Comparison of ENCODE assay signal across 17 cellular contexts in genomic region chr1:111354584-111354983, GRCh38.
DNase-seq lines count a peak whose midpoint lies in the region; ATAC-seq and TF ChIP-seq lines count a peak whose summit lies in the region.
"Had no signal": no experiment of that assay in that cellular context is flagged by ENCODE, and none has a peak within 500 bp of the region (broad histone marks: within the 10 kb centered on the region; RNA-seq: fewer than 3 reads in every experiment).

No MANE protein-coding gene starts in this region.

- H3K27ac Mint-ChIP-seq in activated naive CD4-positive, alpha-beta T cell treated with anti-CD3 and anti-CD28 coated beads, Interleukin-2, amount 50 U/mL, for 24 hours, result no peak overlapping the region
- H3K27ac Mint-ChIP-seq in activated naive CD4-positive, alpha-beta T cell treated with anti-CD3 and anti-CD28 coated beads, Interleukin-2, amount 50 U/mL, for 72 hours, result no peak overlapping the region
- H3K27ac Mint-ChIP-seq in WTC11 (no peak overlapping the region), nephron progenitor cell (no peak overlapping the region)

- no peaks in the 10 kb centered on the region for H3K36me3 Mint-ChIP-seq in activated naive CD4-positive, alpha-beta T cell treated with anti-CD3 and anti-CD28 coated beads, Interleukin-2, amount 50 U/mL, for 24 hours
- H3K36me3 Mint-ChIP-seq in activated naive CD4-positive, alpha-beta T cell treated with anti-CD3 and anti-CD28 coated beads, Interleukin-2, amount 50 U/mL, for 72 hours, result no peaks in the 10 kb centered on the region
- H3K36me3 Mint-ChIP-seq in WTC11, result peaks cover 6% of the 10 kb centered on the region
- no peaks in the 10 kb centered on the region for H3K36me3 Mint-ChIP-seq in nephron progenitor cell (ENCODE audit: low read depth)

- no peaks in the 10 kb centered on the region for H3K27me3 Mint-ChIP-seq in activated naive CD4-positive, alpha-beta T cell treated with anti-CD3 and anti-CD28 coated beads, Interleukin-2, amount 50 U/mL, for 24 hours
- H3K27me3 Mint-ChIP-seq in WTC11 (ENCODE audit: low read depth) (peaks cover 3% of the 10 kb centered on the region; the same call in 1 of the 2 replicates), nephron progenitor cell (ENCODE audit: low read depth, poor library complexity) (peaks cover 7% of the 10 kb centered on the region)

- peaks cover 19% of the 10 kb centered on the region for H3K4me1 Mint-ChIP-seq in activated naive CD4-positive, alpha-beta T cell treated with anti-CD3 and anti-CD28 coated beads, Interleukin-2, amount 50 U/mL, for 24 hours
- H3K4me1 Mint-ChIP-seq in WTC11 (peaks cover 12% of the 10 kb centered on the region), nephron progenitor cell (peaks cover 3% of the 10 kb centered on the region)

- no peak for TF ChIP-seq CTCF in LNCaP clone FGC (IDR thresholded peaks at IDR 0.05; ENCODE audit: control insufficient read depth, extremely low read depth, insufficient read depth)
- TF ChIP-seq CTCF in WTC11 (IDR thresholded peaks at IDR 0.05), result no peak
- TF ChIP-seq CTCF in nephron progenitor cell (IDR thresholded peaks at IDR 0.05), result no peak

- H3K4me3 Mint-ChIP-seq in activated naive CD4-positive, alpha-beta T cell treated with anti-CD3 and anti-CD28 coated beads, Interleukin-2, amount 50 U/mL, for 24 hours, result peak overlapping the region; percentile 41
- H3K4me3 Mint-ChIP-seq in WTC11 (no peak overlapping the region), nephron progenitor cell (no peak overlapping the region)

- ATAC-seq in activated naive CD4-positive, alpha-beta T cell treated with anti-CD3 and anti-CD28 coated beads, Interleukin-2, amount 50 U/mL, for 72 hours, result no peak
- ATAC-seq in WTC11, result no peak

- no peak for DNase-seq in activated naive CD4-positive, alpha-beta T cell treated with anti-CD3 and anti-CD28 coated beads, Interleukin-2, amount 50 U/mL, for 72 hours (ENCODE audit: low spot score in 2 of 2)
- DNase-seq in LNCaP clone FGC (ENCODE audit: low read depth) (peak; percentile 41), NCI-H1930 (lab: John Stamatoyannopoulos, UW) (no peak), WTC11 (ENCODE audit: low spot score) (no peak), nephron progenitor cell (no peak)
- peak; percentile 40 for DNase-seq in central memory CD4-positive, alpha-beta T cell
- DNase-seq: DMS79, MV-4-11, NCI-H1694 treated with DMSO at 0.1 percent for 48 hours, NCI-H2107, NCI-H2227 treated with DMSO at 0.1 percent for 48 hours, NCI-H524, NCI-H82, RPMI8226, SHP77 treated with DMSO at 0.1 percent for 48 hours had no signal

- H3K4me3 ChIP-seq in LNCaP clone FGC (ENCODE audit: low read depth, low read length), result no peak overlapping the region
- H3K4me3 ChIP-seq: BLaER1 had no signal

- no peaks in the 10 kb centered on the region for H3K9me3 Mint-ChIP-seq in activated naive CD4-positive, alpha-beta T cell treated with anti-CD3 and anti-CD28 coated beads, Interleukin-2, amount 50 U/mL, for 24 hours
- no peaks in the 10 kb centered on the region for H3K9me3 Mint-ChIP-seq in activated naive CD4-positive, alpha-beta T cell treated with anti-CD3 and anti-CD28 coated beads, Interleukin-2, amount 50 U/mL, for 72 hours
- H3K9me3 Mint-ChIP-seq in WTC11, result peaks cover 23% of the 10 kb centered on the region
- no peaks in the 10 kb centered on the region for H3K9me3 Mint-ChIP-seq in nephron progenitor cell

- POLR2A ChIA-PET in WTC11 (lab: Charles Lee), result no interaction called here

- CTCF ChIA-PET in WTC11 (lab: Charles Lee), result no interaction called here

TF ChIP-seq in WTC11, 78 proteins besides CTCF, POLR2A, EP300 and RAD21:
- TF ChIP-seq GABPB1 (CRISPR knock-in tag; IDR thresholded peaks at IDR 0.05), result no peak
- no peak for TF ChIP-seq GRHL2 (CRISPR knock-in tag; IDR thresholded peaks at IDR 0.05; ENCODE audit: insufficient replicate concordance, severe bottlenecking)
- TF ChIP-seq ZNF121 (CRISPR knock-in tag; IDR thresholded peaks at IDR 0.05), result no peak
- TF ChIP-seq ZNF219 (CRISPR knock-in tag; IDR thresholded peaks at IDR 0.05; ENCODE audit: borderline replicate concordance), result no peak
- no peak for TF ChIP-seq USF1 (CRISPR knock-in tag; IDR thresholded peaks at IDR 0.05)
- TF ChIP-seq NFE2L1 (CRISPR knock-in tag; IDR thresholded peaks at IDR 0.05), result no peak
- no peak for TF ChIP-seq ERG (CRISPR knock-in tag; IDR thresholded peaks at IDR 0.05)
- TF ChIP-seq IRF2 (CRISPR knock-in tag; IDR thresholded peaks at IDR 0.05; ENCODE audit: borderline replicate concordance, low read depth), result no peak
- no peak for TF ChIP-seq USF2 (CRISPR knock-in tag; IDR thresholded peaks at IDR 0.05)
- TF ChIP-seq ATF1 (CRISPR knock-in tag; IDR thresholded peaks at IDR 0.05), result no peak
- no peak for TF ChIP-seq NFATC4 (CRISPR knock-in tag; IDR thresholded peaks at IDR 0.05)
- TF ChIP-seq FOXP1 (CRISPR knock-in tag; IDR thresholded peaks at IDR 0.05; ENCODE audit: borderline replicate concordance), result no peak

Comparison
In these comparisons a context has a peak if more than half of its experiments do, and no peak if none do; other contexts are left out.
1. DNase-seq: peak in LNCaP clone FGC (single experiment) and central memory CD4-positive, alpha-beta T cell (single experiment); none in activated naive CD4-positive, alpha-beta T cell treated with anti-CD3 and anti-CD28 coated beads, Interleukin-2, amount 50 U/mL, for 72 hours (0 of 2), NCI-H1930 (0 of 2), WTC11 (single experiment) and nephron progenitor cell (single experiment).